1 cellular context compared by ENCODE assay signal in genomic region chr1:154866257-154866994, GRCh38.
TF ChIP-seq lines count a peak whose summit lies in the region.

No MANE protein-coding gene starts in this region.

TF ChIP-seq in K562, 482 proteins besides CTCF, POLR2A, EP300 and RAD21 (continued from another document and continues in another):
- TF ChIP-seq ZNF280A (IDR thresholded peaks at IDR 0.05; ENCODE audit: low read depth, partially characterized antibody) (no peak), ZFPM2 (CRISPR knock-in tag; IDR thresholded peaks at IDR 0.05) (no peak), ZBTB9 (CRISPR knock-in tag; IDR thresholded peaks at IDR 0.05) (no peak), ZNF407 (IDR thresholded peaks at IDR 0.05; ENCODE audit: low read depth) (no peak), MAFG (tag; conservative IDR thresholded peaks at IDR 0.05) (no peak), DMBX1 (CRISPR knock-in tag; IDR thresholded peaks at IDR 0.05; ENCODE audit: borderline replicate concordance) (no peak), TCF15 (CRISPR knock-in tag; IDR thresholded peaks at IDR 0.05) (no peak), NR1H2 (CRISPR knock-in tag; IDR thresholded peaks at IDR 0.05) (no peak), PTRF (tag; IDR thresholded peaks at IDR 0.05) (no peak), DLX4 (CRISPR knock-in tag; IDR thresholded peaks at IDR 0.05) (no peak), ZBTB11 (CRISPR knock-in tag; IDR thresholded peaks at IDR 0.05) (no peak), NFE2 (IDR thresholded peaks at IDR 0.05; ENCODE audit: low read depth) (peak; percentile 62), MYC (IDR thresholded peaks at IDR 0.05; ENCODE audit: low read depth, low read length) (no peak), MYC (CRISPR knock-in tag; IDR thresholded peaks at IDR 0.05; ENCODE audit: borderline replicate concordance, low read depth) (no peak), SNIP1 (IDR thresholded peaks at IDR 0.05; ENCODE audit: low read depth) (no peak), ZBTB49 (CRISPR knock-in tag; IDR thresholded peaks at IDR 0.05; ENCODE audit: borderline replicate concordance) (no peak), HIVEP1 (CRISPR knock-in tag; IDR thresholded peaks at IDR 0.05) (no peak), ZNF184 (CRISPR knock-in tag; IDR thresholded peaks at IDR 0.05) (no peak), ZNF609 (CRISPR knock-in tag; IDR thresholded peaks at IDR 0.05; ENCODE audit: borderline replicate concordance) (no peak), ZNF764 (CRISPR knock-in tag; IDR thresholded peaks at IDR 0.05; ENCODE audit: low read depth) (no peak), MCM7 (IDR thresholded peaks at IDR 0.05) (no peak), CEBPZ (IDR thresholded peaks at IDR 0.05; ENCODE audit: borderline replicate concordance, low read depth, low read length) (no peak), NCOR1 (IDR thresholded peaks at IDR 0.05) (no peak)
